Comparison of ENCODE assay signal across 16 cellular contexts in genomic region chr18:23648930-23649622, GRCh38. TPM values are rescaled to one million over a fixed set of nuclear protein-coding genes. Genes with fewer than 3 reads are reported as not detected.
DNase-seq lines count a peak whose midpoint lies in the region; ATAC-seq and TF ChIP-seq lines count a peak whose summit lies in the region.
"Had no signal": no experiment of that assay in that cellular context is flagged by ENCODE, and none has a peak within 500 bp of the region (broad histone marks: within the 10 kb centered on the region; RNA-seq: fewer than 3 reads in every experiment).

No MANE protein-coding gene starts in this region.

- peak; percentile 59 for DNase-seq in NOMO-1 treated with DMSO at 0.1 percent for 48 hours (lab: John Stamatoyannopoulos, UW; ENCODE audit: unreplicated experiment)
- DNase-seq in NOMO-1 treated with dmso at 0.1 percent for 144 hours (lab: John Stamatoyannopoulos, UW; ENCODE audit: unreplicated experiment) = no peak
- DNase-seq in natural killer cell treated with Interleukin-12 subunit alpha and Interleukin-12 subunit beta and Interleukin-15 and Interleukin-18, amount 100 ng/mL, for 72 hours (ENCODE audit: low spot score) = peak; percentile 13
- DNase-seq in natural killer cell = no peak
- DNase-seq in lung microvascular endothelial cell (ENCODE audit: low read depth in 2 of 2) = peak; percentile 28 to 64
- no peak for DNase-seq in activated T-cell treated with anti-CD3 and anti-CD28 coated beads, Interleukin-2, amount 50 U/mL, for 48 hours
- no peak for DNase-seq in erythroblast (lab: John Stamatoyannopoulos, UW)
- DNase-seq in amniotic stem cell (lab: John Stamatoyannopoulos, UW) = no peak
- DNase-seq: AML-193, DMS 273 treated with DMSO at 0.1 percent for 48 hours, GOT3, NCI-H1417 treated with DMSO at 0.1 percent for 48 hours, NCI-H2029, NCI-H524 had no signal

- ATAC-seq in natural killer cell treated with Interleukin-12 subunit alpha and Interleukin-12 subunit beta and Interleukin-15 and Interleukin-18, amount 100 ng/mL, for 72 hours = no peak
- no peak for ATAC-seq in natural killer cell

- peaks cover 12 to 17% of the 10 kb centered on the region in 2 donors for H3K27me3 Mint-ChIP-seq in natural killer cell treated with Interleukin-12 subunit alpha and Interleukin-12 subunit beta and Interleukin-15 and Interleukin-18, amount 100 ng/mL, for 72 hours
- peaks cover 12 to 57% of the 10 kb centered on the region in 2 donors for H3K27me3 Mint-ChIP-seq in natural killer cell (ENCODE audit: low read depth in 2 of 2)

- no peak overlapping the region for H3K27ac Mint-ChIP-seq in natural killer cell treated with Interleukin-12 subunit alpha and Interleukin-12 subunit beta and Interleukin-15 and Interleukin-18, amount 100 ng/mL, for 72 hours
- no peak overlapping the region for H3K27ac Mint-ChIP-seq in natural killer cell
- H3K27ac Mint-ChIP-seq: CD14-positive monocyte had no signal

- no peaks in the 10 kb centered on the region for H3K36me3 Mint-ChIP-seq in natural killer cell treated with Interleukin-12 subunit alpha and Interleukin-12 subunit beta and Interleukin-15 and Interleukin-18, amount 100 ng/mL, for 72 hours
- no peaks in the 10 kb centered on the region for H3K36me3 Mint-ChIP-seq in natural killer cell
- H3K36me3 Mint-ChIP-seq: CD14-positive monocyte had no signal

- intact Hi-C loops in natural killer cell (cut with micrococcal nuclease) = no loop called here

- TF ChIP-seq POLR2A in erythroblast (IDR thresholded peaks at IDR 0.05; ENCODE audit: low read length) = no peak

- no peak overlapping the region for H3K4me3 Mint-ChIP-seq in natural killer cell treated with Interleukin-12 subunit alpha and Interleukin-12 subunit beta and Interleukin-15 and Interleukin-18, amount 100 ng/mL, for 72 hours
- H3K4me3 Mint-ChIP-seq in natural killer cell = no peak overlapping the region

- no peaks in the 10 kb centered on the region for H3K4me1 Mint-ChIP-seq in natural killer cell treated with Interleukin-12 subunit alpha and Interleukin-12 subunit beta and Interleukin-15 and Interleukin-18, amount 100 ng/mL, for 72 hours (ENCODE audit: low read depth in 2 of 2)
- H3K4me1 Mint-ChIP-seq in natural killer cell = no peaks in the 10 kb centered on the region

- no peaks in the 10 kb centered on the region for H3K9me3 Mint-ChIP-seq in natural killer cell treated with Interleukin-12 subunit alpha and Interleukin-12 subunit beta and Interleukin-15 and Interleukin-18, amount 100 ng/mL, for 72 hours
- H3K9me3 Mint-ChIP-seq in natural killer cell = no peaks in the 10 kb centered on the region
- H3K9me3 Mint-ChIP-seq: CD14-positive monocyte had no signal

- no peak for TF ChIP-seq CTCF in natural killer cell (IDR thresholded peaks at IDR 0.05)

RNA-seq across cellular contexts. Expression of gene ANKRD29, which starts 13.6 kb away (rescaled TPM):
- total RNA-seq in natural killer cell treated with Interleukin-12 subunit alpha and Interleukin-12 subunit beta and Interleukin-15 and Interleukin-18, amount 100 ng/mL, for 72 hours = not detected
- total RNA-seq in natural killer cell (under 1 TPM in 2 of 3 donors, not detected in 1; 0.35 to 0.45 TPM), lung microvascular endothelial cell (0.65 and 0.79 TPM in 2 replicates)
- total RNA-seq: OCI-LY7 had no signal

RNA-seq across cellular contexts. Expression of gene LAMA3, which starts 40.2 kb away (rescaled TPM):
- under 1 TPM; 0.10 to 0.11 TPM for total RNA-seq in natural killer cell treated with Interleukin-12 subunit alpha and Interleukin-12 subunit beta and Interleukin-15 and Interleukin-18, amount 100 ng/mL, for 72 hours
- total RNA-seq in natural killer cell = not detected
- 2.4 and 2.8 TPM in 2 replicates for total RNA-seq in lung microvascular endothelial cell

Comparison
In these comparisons a context has a peak if more than half of its experiments do, and no peak if none do; other contexts are left out.
1. DNase-seq: peak in NOMO-1 treated with DMSO at 0.1 percent for 48 hours (single experiment), natural killer cell treated with Interleukin-12 subunit alpha and Interleukin-12 subunit beta and Interleukin-15 and Interleukin-18, amount 100 ng/mL, for 72 hours (single experiment) and lung microvascular endothelial cell (2 of 2); none in NOMO-1 treated with dmso at 0.1 percent for 144 hours (single experiment), natural killer cell (single experiment), activated T-cell treated with anti-CD3 and anti-CD28 coated beads, Interleukin-2, amount 50 U/mL, for 48 hours (0 of 2), erythroblast (0 of 2) and amniotic stem cell (single experiment).